In genomic region chr1:77468556-77468955, GRCh38 we compare ENCODE assay signal across 23 cellular contexts.
DNase-seq lines count a peak whose midpoint lies in the region; ATAC-seq and TF ChIP-seq lines count a peak whose summit lies in the region.
"Had no signal": no experiment of that assay in that cellular context is flagged by ENCODE, and none has a peak within 500 bp of the region (broad histone marks: within the 10 kb centered on the region; RNA-seq: fewer than 3 reads in every experiment).

No MANE protein-coding gene starts in this region.

- no peak overlapping the region for H2BK12ac ChIP-seq in mesenchymal stem cell (ENCODE audit: low read length in 2 of 2)

- ATAC-seq in IMR-90 (ENCODE audit: low read depth), result peak; percentile 35
- ATAC-seq in thoracic aorta (ENCODE audit: insufficient number of reproducible peaks, low FRiP score, low read depth), result no peak
- no peak for ATAC-seq in HG03521 (IDR thresholded peaks at IDR 0.05; ENCODE audit: unreplicated experiment)
- no peak for ATAC-seq in GM21528 (IDR thresholded peaks at IDR 0.05; ENCODE audit: low FRiP score, unreplicated experiment)
- ATAC-seq: left colon; stimulated activated effector memory CD8-positive, alpha-beta T cell treated with anti-CD3 and anti-CD28 coated beads, Interleukin-12 subunit alpha, Interleukin-12 subunit beta, amount 100 ng/mL, for 72 hours had no signal

- H3K27me3 ChIP-seq in IMR-90 (ENCODE audit: control insufficient read depth, insufficient read depth, low read length), result no peaks in the 10 kb centered on the region
- H3K27me3 ChIP-seq in mesenchymal stem cell (ENCODE audit: control insufficient read depth in 1 of 2, insufficient read depth in 1 of 2, low read length in 2 of 2), result no peaks in the 10 kb centered on the region
- H3K27me3 ChIP-seq in thoracic aorta (replicated peaks; ENCODE audit: insufficient read depth), result no peaks in the 10 kb centered on the region
- H3K27me3 ChIP-seq: thyroid gland had no signal

- POLR2A ChIA-PET in IMR-90 (lab: Charles Lee; ENCODE audit: unreplicated experiment), result no interaction called here

- no peak overlapping the region; the same call in none of the 2 replicates for H3K4me2 ChIP-seq in IMR-90 (ENCODE audit: low read depth, low read length)
- H3K4me2 ChIP-seq in mesenchymal stem cell (ENCODE audit: low read length, poor library complexity, severe bottlenecking), result no peak overlapping the region

- H3K18ac ChIP-seq in IMR-90 (ENCODE audit: low read depth, low read length) (peak overlapping the region; percentile 98), mesenchymal stem cell (ENCODE audit: low read depth in 1 of 2, low read length in 2 of 2) (no peak overlapping the region)

- H3K79me1 ChIP-seq in IMR-90 (ENCODE audit: low read depth in 1 of 2, low read length in 2 of 2), result peaks cover 0 to 59% of the 10 kb centered on the region in 2 experiments; a peak in 2 of 4 replicates
- peaks cover 5% of the 10 kb centered on the region for H3K79me1 ChIP-seq in mesenchymal stem cell (replicated peaks; ENCODE audit: low read length, poor library complexity, severe bottlenecking)

- intact Hi-C loops in IMR-90 (cut with micrococcal nuclease), result no loop called here

- H3K14ac ChIP-seq in IMR-90 (replicated peaks; ENCODE audit: low read depth, low read length), result peak overlapping the region; percentile 76
- H3K14ac ChIP-seq in mesenchymal stem cell (ENCODE audit: low read length in 2 of 2), result no peak overlapping the region

- no peak for TF ChIP-seq RAD21 in IMR-90 (IDR thresholded peaks at IDR 0.05; ENCODE audit: low read length)

- H3K36me3 ChIP-seq in IMR-90 (ENCODE audit: control insufficient read depth, insufficient read depth, low read length), result no peaks in the 10 kb centered on the region
- no peaks in the 10 kb centered on the region for H3K36me3 ChIP-seq in mesenchymal stem cell (ENCODE audit: control insufficient read depth in 1 of 2, insufficient read depth in 2 of 2, low read depth in 1 of 2, low read length in 2 of 2)
- H3K36me3 ChIP-seq in thoracic aorta, result no peaks in the 10 kb centered on the region
- H3K36me3 ChIP-seq: thyroid gland had no signal

- peak overlapping the region; percentile 11 to 91; a peak in 3 of 4 replicates for H4K8ac ChIP-seq in IMR-90 (ENCODE audit: low read depth in 2 of 2, low read length in 2 of 2)
- no peak overlapping the region for H4K8ac ChIP-seq in mesenchymal stem cell (ENCODE audit: low read length)

- H2BK20ac ChIP-seq in IMR-90 (ENCODE audit: low read depth, low read length), result peak overlapping the region; percentile 73

- H4K20me1 ChIP-seq in IMR-90 (ENCODE audit: insufficient read depth, low read length), result no peaks in the 10 kb centered on the region

- H3K4me3 ChIP-seq in IMR-90 (ENCODE audit: insufficient read depth, low read depth, low read length), result no peak overlapping the region
- H3K4me3 ChIP-seq in mesenchymal stem cell (ENCODE audit: insufficient read depth in 1 of 2, low read depth in 1 of 2, low read length in 2 of 2), result no peak overlapping the region
- H3K4me3 ChIP-seq in thoracic aorta, result no peak overlapping the region
- H3K4me3 ChIP-seq: SK-N-MC, thyroid gland had no signal

- H3K9ac ChIP-seq in IMR-90 (ENCODE audit: low read depth, low read length) (0 out of 2 replicates have a peak overlapping the region, but pooled peaks have one; percentile 6), mesenchymal stem cell (ENCODE audit: low read length) (no peak overlapping the region)

- CTCF ChIA-PET in IMR-90 (lab: Yijun Ruan, JAX), result interaction anchor here (0.9 kb wide), 1 partner anchor 188 kb away, joined by 3 read pairs; no protein-coding TSS in a partner anchor

- in situ Hi-C loops in IMR-90 (cut with MboI; ENCODE audit: low sequenced_read_pairs), result no loop called here

- H2AK5ac ChIP-seq in IMR-90 (ENCODE audit: low read depth, low read length), result peak overlapping the region; percentile 65; the same call in 1 of the 2 replicates
- H2AK5ac ChIP-seq in mesenchymal stem cell (ENCODE audit: low read length, severe bottlenecking), result no peak overlapping the region

- peak overlapping the region; percentile 42; the same call in 1 of the 2 replicates for H3K27ac ChIP-seq in IMR-90 (ENCODE audit: insufficient read depth, low read length)
- H3K27ac ChIP-seq in cingulate gyrus (ENCODE audit: low read depth, low read length), result peak overlapping the region; percentile 92
- no peak overlapping the region for H3K27ac ChIP-seq in mesenchymal stem cell (ENCODE audit: low read length, poor library complexity, severe bottlenecking)
- H3K27ac ChIP-seq in thoracic aorta, result peak overlapping the region; percentile 32 to 35
- H3K27ac ChIP-seq: SK-N-MC, thyroid gland had no signal

- peak overlapping the region; percentile 22; the same call in 1 of the 3 replicates for H2BK15ac ChIP-seq in IMR-90 (ENCODE audit: low read depth, low read length)
- H2BK15ac ChIP-seq in mesenchymal stem cell (ENCODE audit: low read depth, poor library complexity, severe bottlenecking), result no peak overlapping the region

- H3K23ac ChIP-seq in IMR-90 (ENCODE audit: low read depth, low read length) (peak overlapping the region; percentile 57; the same call in 1 of the 2 replicates), mesenchymal stem cell (ENCODE audit: low read length in 2 of 2) (no peak overlapping the region)

- H3K4me1 ChIP-seq in IMR-90 (ENCODE audit: control insufficient read depth, insufficient read depth, low read length) (peaks cover 14% of the 10 kb centered on the region), mesenchymal stem cell (ENCODE audit: control insufficient read depth, insufficient read depth, low read depth, low read length) (peaks cover 3% of the 10 kb centered on the region), thoracic aorta (ENCODE audit: control insufficient read depth in 1 of 2, low read depth in 2 of 2) (peaks cover 11 to 16% of the 10 kb centered on the region in 2 donors)
- H3K4me1 ChIP-seq: thyroid gland had no signal

- H3K4ac ChIP-seq in IMR-90 (ENCODE audit: low read depth, low read length) (peak overlapping the region; percentile 84), mesenchymal stem cell (ENCODE audit: low read depth in 1 of 2, low read length in 2 of 2) (peak overlapping the region in 1 of 2 experiments; percentile 93)

- H2AFZ ChIP-seq in IMR-90 (replicated peaks; ENCODE audit: low read length, poor library complexity) (no peak overlapping the region), mesenchymal stem cell (ENCODE audit: low read depth, low read length) (no peak overlapping the region)

- H2BK5ac ChIP-seq in IMR-90 (ENCODE audit: low read depth, low read length, poor library complexity, severe bottlenecking) (peak overlapping the region; percentile 69), mesenchymal stem cell (ENCODE audit: low read depth, low read length, poor library complexity, severe bottlenecking) (no peak overlapping the region)

- peak; percentile 50 for DNase-seq in IMR-90
- peak; percentile 41 for DNase-seq in mesenchymal stem cell
- DNase-seq in thoracic aorta (ENCODE audit: low spot score), result no peak
- DNase-seq in RPMI8226, result no peak
- DNase-seq: activated CD4-positive, alpha-beta T cell treated with anti-CD3 and anti-CD28 coated beads for 48 hours; activated naive CD4-positive, alpha-beta T cell treated with Interleukin-2 at 50 U/mL for 16 hours; activated T-cell treated with anti-CD3 and anti-CD28 coated beads, Interleukin-2, amount 50 U/mL, for 48 hours; amniotic stem cell; CD4-positive, CD25-positive, alpha-beta regulatory T cell; dermis blood vessel endothelial cell; Karpas-422; left colon; mesendoderm; naive B cell; NCI-H1694; NCI-H69; T-helper 2 cell; thyroid gland had no signal

- no peak for TF ChIP-seq CTCF in IMR-90 (conservative IDR thresholded peaks at IDR 0.05; ENCODE audit: low read depth, low read length)
- no peak for TF ChIP-seq CTCF in thoracic aorta (IDR thresholded peaks at IDR 0.05)

- BruUV-seq in IMR-90 (replicated peaks; lab: Mats Ljungman, UMichigan), result no TSS peak

- H3K9me3 ChIP-seq in IMR-90 (ENCODE audit: control insufficient read depth, insufficient read depth, low read length) (peaks cover 4% of the 10 kb centered on the region), mesenchymal stem cell (ENCODE audit: control insufficient read depth, low read length) (no peaks in the 10 kb centered on the region), thoracic aorta (no peaks in the 10 kb centered on the region)
- H3K9me3 ChIP-seq: thyroid gland had no signal

- H4K5ac ChIP-seq in IMR-90 (ENCODE audit: low read depth, low read length), result peak overlapping the region; percentile 90

- no peak overlapping the region for H3K56ac ChIP-seq in IMR-90 (ENCODE audit: extremely low read depth, insufficient read depth, low read length)

- H2BK120ac ChIP-seq in IMR-90 (ENCODE audit: low read depth, low read length) (peak overlapping the region; percentile 84), mesenchymal stem cell (ENCODE audit: low read depth, low read length) (peak overlapping the region; percentile 61)

- H4K91ac ChIP-seq in IMR-90 (ENCODE audit: insufficient read depth, low read depth, low read length) (peak overlapping the region; percentile 48), mesenchymal stem cell (ENCODE audit: low read length) (no peak overlapping the region)

- H3K9me1 ChIP-seq in IMR-90 (ENCODE audit: insufficient read depth, low read length), result peaks cover 16% of the 10 kb centered on the region

- no peak overlapping the region for H2AK9ac ChIP-seq in IMR-90 (replicated peaks; ENCODE audit: low read depth, low read length, poor library complexity)

- dilution Hi-C loops in IMR-90 (cut with HindIII; ENCODE audit: low sequenced_read_pairs, unreplicated experiment), result no loop called here

- WGBS in IMR-90 (ENCODE audit: extremely low coverage in 2 of 2, insufficient read length in 1 of 2), 2 experiments, result 60% methylated on average over 1 of the region's 2 CpGs; no CpG with 5 or more reads in 1 of the 2 experiments
- WGBS in mesenchymal stem cell, result 62% methylated on average over 1 of the region's 2 CpGs

- no peak for TF ChIP-seq POLR2A in IMR-90 (IDR thresholded peaks at IDR 0.05; ENCODE audit: low read depth, low read length)

TF ChIP-seq in IMR-90, 13 proteins besides CTCF, POLR2A, EP300 and RAD21 (continues in another document):
- TF ChIP-seq FOS (IDR thresholded peaks at IDR 0.05; ENCODE audit: low read depth, low read length), result no peak
- TF ChIP-seq MAZ (IDR thresholded peaks at IDR 0.05; ENCODE audit: borderline replicate concordance, low read depth, low read length), result no peak
- TF ChIP-seq BHLHE40 (IDR thresholded peaks at IDR 0.05; ENCODE audit: low read depth, low read length), result no peak
- no peak for TF ChIP-seq USF2 (IDR thresholded peaks at IDR 0.05; ENCODE audit: low read depth, low read length)
- TF ChIP-seq CHD1 (IDR thresholded peaks at IDR 0.05; ENCODE audit: low read depth, low read length), result no peak
- no peak for TF ChIP-seq NFE2L2 (IDR thresholded peaks at IDR 0.05; ENCODE audit: low read depth, low read length)
- no peak for TF ChIP-seq CEBPB (IDR thresholded peaks at IDR 0.05; ENCODE audit: low read depth, low read length)

Comparison
In these comparisons a context has a peak if more than half of its experiments do, and no peak if none do; other contexts are left out.
1. DNase-seq: peak in IMR-90 (single experiment) and mesenchymal stem cell (single experiment); none in thoracic aorta (single experiment) and RPMI8226 (single experiment).